ENCODE assay signal across 8 cellular contexts in the genomic region with DNA sequence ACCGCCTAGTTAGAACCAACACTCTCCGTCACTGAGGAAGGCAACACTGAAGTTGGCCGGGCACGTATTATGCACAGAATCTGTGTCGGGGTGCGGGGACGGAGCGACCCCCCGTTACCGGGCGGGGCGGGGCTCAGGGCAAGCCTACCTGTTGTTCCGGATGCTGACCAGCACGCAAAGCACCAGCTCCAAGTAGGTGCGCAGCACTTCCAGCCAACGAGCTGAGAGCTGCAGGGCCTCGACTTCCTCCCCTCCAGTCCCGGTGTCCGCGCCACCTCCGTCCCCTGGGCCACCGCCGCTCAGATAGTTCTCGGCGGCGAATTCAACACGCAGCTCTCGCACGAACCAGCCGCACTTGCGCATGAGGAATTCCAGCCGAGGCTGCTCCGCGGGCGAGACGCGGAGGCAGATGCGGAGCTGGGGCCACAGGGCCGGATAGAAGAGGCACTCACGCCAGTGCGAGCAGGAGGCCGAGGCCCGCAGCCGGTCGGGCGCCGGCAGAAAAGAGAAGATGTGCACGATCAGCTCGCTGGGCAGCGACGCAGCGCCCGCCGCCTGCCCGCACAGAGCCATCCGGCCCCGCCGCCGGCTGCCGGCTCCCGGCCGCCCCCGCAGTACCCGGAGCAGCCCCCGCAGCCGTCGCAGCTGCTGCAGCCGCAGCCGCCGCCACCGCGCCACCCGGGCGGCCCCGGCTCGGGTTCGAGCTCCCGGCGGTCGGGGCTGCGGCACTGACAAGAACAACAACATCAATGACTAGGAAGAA. TPM values are rescaled to one million over a fixed set of nuclear protein-coding genes. Genes with fewer than 3 reads are reported as not detected.
DNase-seq lines count a peak whose midpoint lies in the region; ATAC-seq and TF ChIP-seq lines count a peak whose summit lies in the region.

No MANE protein-coding gene starts in this region.

- peak; percentile 24 for ATAC-seq in GM18907 (IDR thresholded peaks at IDR 0.05; ENCODE audit: unreplicated experiment)
- peak; percentile 10 for ATAC-seq in HG03139 (IDR thresholded peaks at IDR 0.05; ENCODE audit: unreplicated experiment)
- ATAC-seq in gastrocnemius medialis = peak; percentile 6 to 15

- H3K4me3 ChIP-seq in BLaER1 (peak overlapping the region; percentile 82), gastrocnemius medialis (peak overlapping the region; percentile 83 to 94 (median 94))

- H3K9me3 ChIP-seq in BLaER1 = no peaks in the 10 kb centered on the region
- H3K9me3 ChIP-seq in gastrocnemius medialis = no peaks in the 10 kb centered on the region

- DNase-seq in SK-MEL-5 (ENCODE audit: low read depth, low spot score) (peak; percentile 13), amniotic epithelial cell (ENCODE audit: low read depth) (peak; percentile 14), hepatic stellate cell (ENCODE audit: low spot score) (peak; percentile 55), gastrocnemius medialis (peak; percentile 9 to 30), inferior parietal cortex (ENCODE audit: extremely low spot score) (no peak)

- H3K9ac ChIP-seq in BLaER1 = peak overlapping the region; percentile 100

- intact Hi-C loops in gastrocnemius medialis (cut with DNase I; ENCODE audit: low total_unique reads) = loop anchor here (1.0 to 5.0 kb wide), 5 partner anchors 54 to 329 kb away; partner anchors contain the start of genes PNN and SEC23A

- TF ChIP-seq CTCF in gastrocnemius medialis (IDR thresholded peaks at IDR 0.05 in 4 of 5, conservative IDR thresholded peaks at IDR 0.05 in 1 of 5) = no peak

- peaks cover 42% of the 10 kb centered on the region for H3K4me1 ChIP-seq in BLaER1
- H3K4me1 ChIP-seq in gastrocnemius medialis = peaks cover 39 to 41% of the 10 kb centered on the region in 2 donors

- peak; percentile 70 to 84 for TF ChIP-seq POLR2A in gastrocnemius medialis (IDR thresholded peaks at IDR 0.05)

- peak overlapping the region; percentile 96 for H3K4me2 ChIP-seq in BLaER1

- H3K27ac ChIP-seq in BLaER1 = peak overlapping the region; percentile 100
- H3K27ac ChIP-seq in gastrocnemius medialis = peak overlapping the region; percentile 96 to 99 (median 97)

- in situ Hi-C loops in SK-MEL-5 (cut with HindIII; ENCODE audit: low pct_unique_long_range_greater_than_20kb, low sequenced_read_pairs) = no loop called here
- in situ Hi-C loops in gastrocnemius medialis (cut with MboI; ENCODE audit: low sequenced_read_pairs in 4 of 4) = loop anchor here in 2 of 4 donors (10.0 to 25.0 kb wide), 2 partner anchors 169 to 257 kb away; partner anchors contain the start of genes PNN (in 1 of the 2) and TRAPPC6B (in 1 of the 2)

- peaks cover 54% of the 10 kb centered on the region for H4K20me1 ChIP-seq in BLaER1

- H3K36me3 ChIP-seq in BLaER1 (no peaks in the 10 kb centered on the region), gastrocnemius medialis (no peaks in the 10 kb centered on the region)

- H3K27me3 ChIP-seq in BLaER1 (no peaks in the 10 kb centered on the region), gastrocnemius medialis (no peaks in the 10 kb centered on the region)

RNA-seq across cellular contexts. Expression of gene FBXO33, which starts 0.6 kb away (rescaled TPM):
- 22.0 and 27.8 TPM in 2 replicates for total RNA-seq in SK-MEL-5 (2014; rRNA removed; shearing (Covaris generic))
- polyA plus RNA-seq in SK-MEL-5 (2015; cell fraction: cytosol; rRNA removed) = 12.8 and 16.1 TPM in 2 replicates
- 10.5 and 10.9 TPM in 2 replicates for polyA plus RNA-seq in SK-MEL-5 (2015; cell fraction: nucleus; rRNA removed)
- total RNA-seq in gastrocnemius medialis = 1 to 10 TPM; 5.3 to 8.0 (median 5.9) TPM
